Comparison of ENCODE assay signal across 9 cellular contexts in genomic region chr20:37356387-37356786, GRCh38. TPM values are rescaled to one million over a fixed set of nuclear protein-coding genes. Genes with fewer than 3 reads are reported as not detected.
DNase-seq lines count a peak whose midpoint lies in the region; ATAC-seq, FAIRE-seq and TF ChIP-seq lines count a peak whose summit lies in the region.
"Had no signal": no experiment of that assay in that cellular context is flagged by ENCODE, and none has a peak within 500 bp of the region (broad histone marks: within the 10 kb centered on the region; RNA-seq: fewer than 3 reads in every experiment).

No MANE protein-coding gene starts in this region.

- no peaks in the 10 kb centered on the region for H3K27me3 ChIP-seq in body of pancreas
- H3K27me3 ChIP-seq in thoracic aorta (replicated peaks; ENCODE audit: insufficient read depth): no peaks in the 10 kb centered on the region

- H3K36me3 ChIP-seq in body of pancreas (replicated peaks in 1 of 2; ENCODE audit: insufficient read depth in 1 of 2, low read depth in 2 of 2) (no peaks in the 10 kb centered on the region), thoracic aorta (no peaks in the 10 kb centered on the region), kidney (ENCODE audit: control insufficient read depth in 1 of 2, insufficient read depth in 2 of 2, low read length in 2 of 2) (peaks cover 0 to 5% of the 10 kb centered on the region in 2 donors)

- H3K27ac ChIP-seq in body of pancreas (no peak overlapping the region), thoracic aorta (peak overlapping the region; percentile 75 to 77), kidney (ENCODE audit: low read depth in 2 of 2, low read length in 2 of 2) (no peak overlapping the region)

- H3K4me1 ChIP-seq in body of pancreas: peaks cover 47% of the 10 kb centered on the region
- peaks cover 41 to 86% of the 10 kb centered on the region in 2 donors for H3K4me1 ChIP-seq in thoracic aorta (ENCODE audit: control insufficient read depth in 1 of 2, low read depth in 2 of 2)
- peaks cover 0 to 12% of the 10 kb centered on the region in 2 donors for H3K4me1 ChIP-seq in kidney (ENCODE audit: control insufficient read depth in 1 of 2, insufficient read depth in 1 of 2, low read depth in 1 of 2, low read length in 2 of 2)

- 54 to 100% methylated on average over 1 to 8 of the region's 8 CpGs for WGBS in body of pancreas, 2 donors

- TF ChIP-seq POLR2A in body of pancreas (IDR thresholded peaks at IDR 0.05): no peak

- intact Hi-C loops in body of pancreas (cut with DNase I): no loop called here
- intact Hi-C loops in kidney (cut with DNase I): no loop called here

- H3K4me3 ChIP-seq in body of pancreas (no peak overlapping the region), thoracic aorta (peak overlapping the region; percentile 37), kidney (ENCODE audit: low read length in 2 of 2) (no peak overlapping the region)

- FAIRE-seq in HTR-8/SVneo (lab: Jason Lieb, UNC): peak; percentile 66
- no peak for FAIRE-seq in kidney (lab: Jason Lieb, UNC)

- ATAC-seq in body of pancreas: no peak
- peak; percentile 49 for ATAC-seq in left lobe of liver
- peak; percentile 32 for ATAC-seq in thoracic aorta (ENCODE audit: insufficient number of reproducible peaks, low FRiP score, low read depth)
- no peak for ATAC-seq in HG03039 (IDR thresholded peaks at IDR 0.05; ENCODE audit: unreplicated experiment)
- ATAC-seq in GM21737 (IDR thresholded peaks at IDR 0.05; ENCODE audit: unreplicated experiment): no peak

- no peak for DNase-seq in HTR-8/SVneo (ENCODE audit: insufficient read length, low spot score)
- peak; percentile 40 to 74 (median 65) for DNase-seq in body of pancreas
- DNase-seq in left lobe of liver (ENCODE audit: low spot score): no peak
- DNase-seq in thoracic aorta (ENCODE audit: low spot score): peak; percentile 60
- no peak for DNase-seq in SW480 (ENCODE audit: low spot score)
- no peak for DNase-seq in kidney
- DNase-seq: activated naive CD4-positive, alpha-beta T cell treated with anti-CD3 and anti-CD28 coated beads for 36 hours had no signal

- H3K9me3 ChIP-seq in body of pancreas (no peaks in the 10 kb centered on the region), thoracic aorta (no peaks in the 10 kb centered on the region), kidney (ENCODE audit: control insufficient read depth in 1 of 2, low read length in 2 of 2) (no peaks in the 10 kb centered on the region)

- no peak overlapping the region for H3K9ac ChIP-seq in kidney (ENCODE audit: low read length in 2 of 2)

- no peak for TF ChIP-seq CTCF in body of pancreas (IDR thresholded peaks at IDR 0.05)
- no peak for TF ChIP-seq CTCF in thoracic aorta (IDR thresholded peaks at IDR 0.05)
- no peak for TF ChIP-seq CTCF in kidney (IDR thresholded peaks at IDR 0.05; ENCODE audit: borderline replicate concordance, extremely low read depth, insufficient read depth)

RNA-seq across cellular contexts. Expression of gene SRC, which starts 10.4 kb away (rescaled TPM):
- total RNA-seq in body of pancreas (10 to 100 TPM; 25.9 to 35.3 TPM), left lobe of liver (9.6 TPM), thoracic aorta (10 to 100 TPM; 80.3 to 89.0 TPM), kidney (70.0 TPM)
- 28.5 TPM for polyA plus RNA-seq in kidney (ENCODE audit: insufficient read depth, low read depth, low replicate concordance)

Comparison
In these comparisons a context has a peak if more than half of its experiments do, and no peak if none do; other contexts are left out.
1. DNase-seq: peak in body of pancreas (4 of 4) and thoracic aorta (single experiment); none in HTR-8/SVneo (single experiment), left lobe of liver (single experiment), SW480 (single experiment) and kidney (single experiment).
2. ATAC-seq: peak in left lobe of liver (single experiment) and thoracic aorta (single experiment); none in body of pancreas (single experiment), HG03039 (single experiment) and GM21737 (single experiment).
3. H3K27ac ChIP-seq: peak in thoracic aorta (2 of 2); none in body of pancreas (0 of 4) and kidney (0 of 2).